23 cellular contexts compared by ENCODE assay signal in the genomic region with DNA sequence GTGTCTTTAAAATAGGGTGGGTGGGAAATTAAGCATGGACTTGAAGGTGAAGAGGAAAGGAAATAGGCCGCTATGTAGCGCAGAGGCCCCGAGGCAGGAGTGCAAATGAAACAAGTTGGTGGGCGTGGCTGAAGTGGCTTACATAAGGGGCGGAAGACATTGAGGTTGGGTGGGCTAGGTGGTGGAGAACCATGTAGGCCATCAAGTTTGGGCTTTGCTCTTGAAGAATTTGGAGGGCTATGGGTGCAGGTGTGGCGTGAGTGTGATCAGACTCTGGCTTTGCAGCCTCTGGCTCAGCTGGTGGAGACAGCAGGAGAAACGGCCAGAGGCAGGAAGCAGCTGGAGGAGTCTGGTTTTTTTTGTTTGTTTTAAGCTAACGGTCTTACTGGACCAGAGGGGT. TPM values are rescaled to one million over a fixed set of nuclear protein-coding genes. Genes with fewer than 3 reads are reported as not detected.
DNase-seq lines count a peak whose midpoint lies in the region; ATAC-seq and TF ChIP-seq lines count a peak whose summit lies in the region.
"Had no signal": no experiment of that assay in that cellular context is flagged by ENCODE, and none has a peak within 500 bp of the region (broad histone marks: within the 10 kb centered on the region; RNA-seq: fewer than 3 reads in every experiment).

No MANE protein-coding gene starts in this region.

- no peak for DNase-seq in activated T-cell treated with anti-CD3 and anti-CD28 coated beads, Interleukin-2, amount 50 U/mL, for 72 hours
- no peak for DNase-seq in activated T-cell treated with anti-CD3 and anti-CD28 coated beads, Interleukin-2, amount 50 U/mL, for 48 hours
- DNase-seq in RWPE1 (ENCODE audit: low spot score) (no peak), HAP-1 (ENCODE audit: low spot score in 2 of 2) (no peak), superior temporal gyrus (ENCODE audit: extremely low spot score) (no peak)
- DNase-seq: activated CD4-positive, alpha-beta T cell treated with anti-CD3 and anti-CD28 coated beads, Interleukin-2, amount 10 ng/mL, durations not matched to agents 24 days and 14 days; body of pancreas; C1 segment of cervical spinal cord; DMS153; GF-D8; head of caudate nucleus; KBM-7; midbrain; NCI-H187; PC-3; SHP77 treated with DMSO at 0.1 percent for 48 hours; small intestine; stimulated activated naive CD8-positive, alpha-beta T cell treated with anti-CD3 and anti-CD28 coated beads, Interleukin-15, Interleukin-2, amounts not matched to agents 100 U/mL and 50 U/mL, for 24 hours; T-helper 1 cell had no signal

- no peak overlapping the region for H3K4me3 ChIP-seq in HAP-1
- H3K4me3 ChIP-seq: body of pancreas had no signal

- no peaks in the 10 kb centered on the region for H3K27me3 ChIP-seq in HAP-1 (ENCODE audit: low read depth)
- H3K27me3 ChIP-seq: body of pancreas had no signal

- peak overlapping the region; percentile 7 for H3K27ac Mint-ChIP-seq in activated T-cell treated with anti-CD3 and anti-CD28 coated beads, Interleukin-2, amount 50 U/mL, for 72 hours
- peak overlapping the region; percentile 78 for H3K27ac Mint-ChIP-seq in dendritic cell treated with granulocyte-macrophage colony-stimulating factor and Interleukin-4, amounts not matched to agents 40 ng/mL and 50 ng/mL, for 4 days
- H3K27ac Mint-ChIP-seq in stimulated activated memory B cell treated with anti-CD40 and anti-IgM and Interleukin-4, amounts not matched to agents 10 μg/mL and 1 μg/mL and 100 μg/mL, for 72 hours: peak overlapping the region; percentile 2
- H3K27ac Mint-ChIP-seq: activated CD4-positive, alpha-beta T cell treated with anti-CD3 and anti-CD28 coated beads, Interleukin-2, amount 10 ng/mL, durations not matched to agents 24 days and 14 days; activated naive CD4-positive, alpha-beta T cell treated with anti-CD3 and anti-CD28 coated beads, Interleukin-2, amount 50 U/mL, for 24 hours had no signal

- no peaks in the 10 kb centered on the region for H3K27me3 Mint-ChIP-seq in activated T-cell treated with anti-CD3 and anti-CD28 coated beads, Interleukin-2, amount 50 U/mL, for 72 hours (ENCODE audit: low read depth)
- H3K27me3 Mint-ChIP-seq in dendritic cell treated with granulocyte-macrophage colony-stimulating factor and Interleukin-4, amounts not matched to agents 40 ng/mL and 50 ng/mL, for 4 days: no peaks in the 10 kb centered on the region
- H3K27me3 Mint-ChIP-seq in stimulated activated memory B cell treated with anti-CD40 and anti-IgM and Interleukin-4, amounts not matched to agents 10 μg/mL and 1 μg/mL and 100 μg/mL, for 72 hours: no peaks in the 10 kb centered on the region
- H3K27me3 Mint-ChIP-seq: activated CD4-positive, alpha-beta T cell treated with anti-CD3 and anti-CD28 coated beads, Interleukin-2, amount 10 ng/mL, durations not matched to agents 24 days and 14 days; activated naive CD4-positive, alpha-beta T cell treated with anti-CD3 and anti-CD28 coated beads, Interleukin-2, amount 50 U/mL, for 24 hours had no signal

- TF ChIP-seq CTCF in RWPE1 (conservative IDR thresholded peaks at IDR 0.05; ENCODE audit: low read depth): no peak

- peaks cover 8% of the 10 kb centered on the region for H3K4me1 Mint-ChIP-seq in activated T-cell treated with anti-CD3 and anti-CD28 coated beads, Interleukin-2, amount 50 U/mL, for 72 hours (ENCODE audit: low read depth)
- peaks cover 21% of the 10 kb centered on the region for H3K4me1 Mint-ChIP-seq in dendritic cell treated with granulocyte-macrophage colony-stimulating factor and Interleukin-4, amounts not matched to agents 40 ng/mL and 50 ng/mL, for 4 days (ENCODE audit: low read depth)
- H3K4me1 Mint-ChIP-seq in stimulated activated memory B cell treated with anti-CD40 and anti-IgM and Interleukin-4, amounts not matched to agents 10 μg/mL and 1 μg/mL and 100 μg/mL, for 72 hours: peaks cover 28% of the 10 kb centered on the region

- in situ Hi-C loops in HAP-1 (cut with MboI; ENCODE audit: low sequenced_read_pairs): no loop called here

- no peak overlapping the region for H3K4me3 Mint-ChIP-seq in activated T-cell treated with anti-CD3 and anti-CD28 coated beads, Interleukin-2, amount 50 U/mL, for 72 hours
- H3K4me3 Mint-ChIP-seq in dendritic cell treated with granulocyte-macrophage colony-stimulating factor and Interleukin-4, amounts not matched to agents 40 ng/mL and 50 ng/mL, for 4 days: no peak overlapping the region
- H3K4me3 Mint-ChIP-seq in stimulated activated memory B cell treated with anti-CD40 and anti-IgM and Interleukin-4, amounts not matched to agents 10 μg/mL and 1 μg/mL and 100 μg/mL, for 72 hours: no peak overlapping the region
- H3K4me3 Mint-ChIP-seq: activated CD4-positive, alpha-beta T cell treated with anti-CD3 and anti-CD28 coated beads, Interleukin-2, amount 10 ng/mL, durations not matched to agents 24 days and 14 days; activated naive CD4-positive, alpha-beta T cell treated with anti-CD3 and anti-CD28 coated beads, Interleukin-2, amount 50 U/mL, for 24 hours had no signal

- H3K27ac ChIP-seq in RWPE1: peak overlapping the region; percentile 56
- H3K27ac ChIP-seq: body of pancreas had no signal

- no peaks in the 10 kb centered on the region for H3K9me3 ChIP-seq in HAP-1
- H3K9me3 ChIP-seq: body of pancreas had no signal

- no peaks in the 10 kb centered on the region for H3K9me3 Mint-ChIP-seq in activated T-cell treated with anti-CD3 and anti-CD28 coated beads, Interleukin-2, amount 50 U/mL, for 72 hours
- H3K9me3 Mint-ChIP-seq in dendritic cell treated with granulocyte-macrophage colony-stimulating factor and Interleukin-4, amounts not matched to agents 40 ng/mL and 50 ng/mL, for 4 days: no peaks in the 10 kb centered on the region
- H3K9me3 Mint-ChIP-seq in stimulated activated memory B cell treated with anti-CD40 and anti-IgM and Interleukin-4, amounts not matched to agents 10 μg/mL and 1 μg/mL and 100 μg/mL, for 72 hours: no peaks in the 10 kb centered on the region
- H3K9me3 Mint-ChIP-seq: activated CD4-positive, alpha-beta T cell treated with anti-CD3 and anti-CD28 coated beads, Interleukin-2, amount 10 ng/mL, durations not matched to agents 24 days and 14 days; activated naive CD4-positive, alpha-beta T cell treated with anti-CD3 and anti-CD28 coated beads, Interleukin-2, amount 50 U/mL, for 24 hours had no signal

- intact Hi-C loops in dendritic cell treated with granulocyte-macrophage colony-stimulating factor and Interleukin-4, amounts not matched to agents 40 ng/mL and 50 ng/mL, for 4 days (cut with micrococcal nuclease): no loop called here

- CTCF ChIA-PET in RWPE1 (lab: Yijun Ruan, JAX): no interaction called here

- no peaks in the 10 kb centered on the region for H3K4me1 ChIP-seq in HAP-1
- H3K4me1 ChIP-seq: body of pancreas had no signal

- ATAC-seq in activated T-cell treated with anti-CD3 and anti-CD28 coated beads, Interleukin-2, amount 50 U/mL, for 72 hours (replicated peaks in 1 of 2): no peak
- no peak for ATAC-seq in stimulated activated memory B cell treated with anti-CD40 and anti-IgM and Interleukin-4, amounts not matched to agents 10 μg/mL and 1 μg/mL and 100 μg/mL, for 72 hours
- ATAC-seq in GM18517 (IDR thresholded peaks at IDR 0.05; ENCODE audit: unreplicated experiment): no peak
- ATAC-seq: body of pancreas; PC-3; stimulated activated naive CD8-positive, alpha-beta T cell treated with anti-CD3 and anti-CD28 coated beads, Interleukin-15, Interleukin-2, amounts not matched to agents 100 U/mL and 50 U/mL, for 24 hours had no signal

- peaks cover 79% of the 10 kb centered on the region for H3K36me3 ChIP-seq in HAP-1 (replicated peaks)

- POLR2A ChIA-PET in RWPE1 (lab: Yijun Ruan, JAX; ENCODE audit: low non-redundant PET): no interaction called here

- peaks cover 2 to 27% of the 10 kb centered on the region in 2 donors for H3K36me3 Mint-ChIP-seq in activated T-cell treated with anti-CD3 and anti-CD28 coated beads, Interleukin-2, amount 50 U/mL, for 72 hours (ENCODE audit: insufficient read depth in 2 of 2)
- peaks cover 82% of the 10 kb centered on the region for H3K36me3 Mint-ChIP-seq in dendritic cell treated with granulocyte-macrophage colony-stimulating factor and Interleukin-4, amounts not matched to agents 40 ng/mL and 50 ng/mL, for 4 days (ENCODE audit: low read depth)
- H3K36me3 Mint-ChIP-seq in stimulated activated memory B cell treated with anti-CD40 and anti-IgM and Interleukin-4, amounts not matched to agents 10 μg/mL and 1 μg/mL and 100 μg/mL, for 72 hours: peaks cover 72% of the 10 kb centered on the region

RNA-seq across cellular contexts. Expression of gene SLFNL1, which starts 6.7 kb away (rescaled TPM):
- total RNA-seq in activated T-cell treated with anti-CD3 and anti-CD28 coated beads, Interleukin-2, amount 50 U/mL, for 72 hours: under 1 TPM; 0.35 to 0.53 TPM

RNA-seq across cellular contexts. Expression of gene CTPS1, which starts 35.4 kb away (rescaled TPM):
- 10 to 100 TPM; 47.9 to 49.6 TPM for total RNA-seq in activated T-cell treated with anti-CD3 and anti-CD28 coated beads, Interleukin-2, amount 50 U/mL, for 72 hours

Comparison
In these comparisons a context has a peak if more than half of its experiments do, and no peak if none do; other contexts are left out.
1. H3K27ac Mint-ChIP-seq: peak in every context shown above with its lines; median percentile 78 in dendritic cell treated with granulocyte-macrophage colony-stimulating factor and Interleukin-4, amounts not matched to agents 40 ng/mL and 50 ng/mL, for 4 days; 7 in activated T-cell treated with anti-CD3 and anti-CD28 coated beads, Interleukin-2, amount 50 U/mL, for 72 hours; 2 in stimulated activated memory B cell treated with anti-CD40 and anti-IgM and Interleukin-4, amounts not matched to agents 10 μg/mL and 1 μg/mL and 100 μg/mL, for 72 hours.